Comparison of ENCODE assay signal across 19 cellular contexts in the genomic region with DNA sequence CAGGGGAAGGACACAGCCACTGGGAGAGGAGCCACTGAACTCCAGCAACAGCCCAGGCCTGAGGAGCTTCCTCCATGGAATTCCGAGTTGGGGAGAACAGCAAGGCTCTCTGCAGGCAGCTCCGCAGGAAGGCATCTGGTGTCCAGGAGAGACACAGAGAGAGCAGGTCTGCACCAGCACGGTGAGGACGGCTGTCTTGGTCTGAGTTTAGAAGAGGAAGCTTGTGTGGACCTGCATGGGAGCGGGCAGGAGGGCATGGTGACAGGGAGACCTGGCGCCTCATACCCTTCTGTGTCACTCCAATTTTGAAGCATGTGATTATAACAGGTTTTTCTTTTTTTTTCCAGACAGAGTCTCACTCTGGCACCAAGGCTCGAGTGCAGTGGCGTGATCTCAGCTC. TPM values are rescaled to one million over a fixed set of nuclear protein-coding genes. Genes with fewer than 3 reads are reported as not detected.
A peak's percentile ranks its signal among the peaks of the same experiment; 100 is the strongest.
DNase-seq lines count a peak whose midpoint lies in the region; ATAC-seq and TF ChIP-seq lines count a peak whose summit lies in the region.
"Had no signal": no experiment of that assay in that cellular context is flagged by ENCODE, and none has a peak within 500 bp of the region (broad histone marks: within the 10 kb centered on the region; RNA-seq: fewer than 3 reads in every experiment).

No MANE protein-coding gene starts in this region.

- peak overlapping the region; percentile 92 for H3K27ac ChIP-seq in BLaER1

- H3K27me3 ChIP-seq in BLaER1 (no peaks in the 10 kb centered on the region), Loucy (ENCODE audit: insufficient read depth, low read length, poor library complexity, severe bottlenecking) (no peaks in the 10 kb centered on the region)

- POLR2A ChIA-PET in activated CD4-positive, alpha-beta memory T cell treated with anti-CD3 and anti-CD28 coated beads, Interleukin-2, amount 10 ng/mL, durations not matched to agents 7 days and 5 days (lab: Charles Lee), result interaction anchor here (1.9 kb wide), 1 partner anchor 196 kb away, joined by 5 read pairs; no protein-coding TSS in a partner anchor
- POLR2A ChIA-PET in activated CD4-positive, alpha-beta memory T cell treated with anti-CD3 and anti-CD28 coated beads for 36 hours (lab: Charles Lee), result interaction anchor here (0.5 kb wide), 1 partner anchor 416 kb away, joined by 3 read pairs; no protein-coding TSS in a partner anchor

- no peak overlapping the region for H3K4me3 Mint-ChIP-seq in activated CD4-positive, alpha-beta memory T cell treated with anti-CD3 and anti-CD28 coated beads, Interleukin-2, amount 10 ng/mL, durations not matched to agents 7 days and 5 days
- H3K4me3 Mint-ChIP-seq in activated CD4-positive, alpha-beta memory T cell treated with anti-CD3 and anti-CD28 coated beads for 36 hours, result no peak overlapping the region
- H3K4me3 Mint-ChIP-seq in glutamatergic neuron (ENCODE audit: unreplicated experiment), result no peak overlapping the region

- no peak overlapping the region for H3K9ac ChIP-seq in BLaER1
- peak overlapping the region; percentile 12 for H3K9ac ChIP-seq in Loucy (ENCODE audit: low read depth, low read length, poor library complexity, severe bottlenecking)

- CTCF ChIA-PET in activated CD4-positive, alpha-beta memory T cell treated with anti-CD3 and anti-CD28 coated beads, Interleukin-2, amount 10 ng/mL, durations not matched to agents 7 days and 5 days (lab: Charles Lee), result no interaction called here
- CTCF ChIA-PET in activated CD4-positive, alpha-beta memory T cell treated with anti-CD3 and anti-CD28 coated beads for 36 hours (lab: Charles Lee), result interaction anchor here (0.8 to 1.0 kb wide), 2 partner anchors 36 to 196 kb away, joined by 4 read pairs; no protein-coding TSS in a partner anchor

- H3F3A ChIP-seq in Loucy (ENCODE audit: low read depth), result 0 out of 2 replicates have a peak, but pooled peaks cover 5% of the 10 kb centered on the region

- no peak overlapping the region for H3K4me3 ChIP-seq in BLaER1
- H3K4me3 ChIP-seq in Loucy (ENCODE audit: low read length, poor library complexity, severe bottlenecking), result no peak overlapping the region

- no peak overlapping the region for H2AFZ ChIP-seq in Loucy (ENCODE audit: low read length)

- no peaks in the 10 kb centered on the region for H3K27me3 Mint-ChIP-seq in activated CD4-positive, alpha-beta memory T cell treated with anti-CD3 and anti-CD28 coated beads, Interleukin-2, amount 10 ng/mL, durations not matched to agents 7 days and 5 days
- no peaks in the 10 kb centered on the region for H3K27me3 Mint-ChIP-seq in activated CD4-positive, alpha-beta memory T cell treated with anti-CD3 and anti-CD28 coated beads for 36 hours
- H3K27me3 Mint-ChIP-seq in glutamatergic neuron (ENCODE audit: unreplicated experiment), result peaks cover 10% of the 10 kb centered on the region

- no peak for ATAC-seq in GM21423 (IDR thresholded peaks at IDR 0.05; ENCODE audit: unreplicated experiment)
- ATAC-seq: PC-3 had no signal

- TF ChIP-seq CTCF in Loucy (conservative IDR thresholded peaks at IDR 0.05; ENCODE audit: low read length) (no peak), glutamatergic neuron (IDR thresholded peaks at IDR 0.05; ENCODE audit: partially characterized antibody, unreplicated experiment) (no peak)

- H3K4me2 ChIP-seq in BLaER1, result peak overlapping the region; percentile 95; the same call in 1 of the 2 replicates
- no peak overlapping the region for H3K4me2 ChIP-seq in Loucy (ENCODE audit: low read depth, low read length, poor library complexity, severe bottlenecking)

- H3K79me2 ChIP-seq in Loucy (ENCODE audit: insufficient read depth, low read length), result peaks cover 79% of the 10 kb centered on the region

- H3K9me3 Mint-ChIP-seq in activated CD4-positive, alpha-beta memory T cell treated with anti-CD3 and anti-CD28 coated beads, Interleukin-2, amount 10 ng/mL, durations not matched to agents 7 days and 5 days, result no peaks in the 10 kb centered on the region
- no peaks in the 10 kb centered on the region for H3K9me3 Mint-ChIP-seq in activated CD4-positive, alpha-beta memory T cell treated with anti-CD3 and anti-CD28 coated beads for 36 hours
- peaks cover 2% of the 10 kb centered on the region for H3K9me3 Mint-ChIP-seq in glutamatergic neuron (ENCODE audit: unreplicated experiment)

- H3K9me3 ChIP-seq in BLaER1 (no peaks in the 10 kb centered on the region), Loucy (ENCODE audit: insufficient read depth, low read depth, low read length) (no peaks in the 10 kb centered on the region)
- H3K9me3 ChIP-seq: Caco-2 had no signal

- H3K4me1 Mint-ChIP-seq in activated CD4-positive, alpha-beta memory T cell treated with anti-CD3 and anti-CD28 coated beads, Interleukin-2, amount 10 ng/mL, durations not matched to agents 7 days and 5 days, result peaks cover 78% of the 10 kb centered on the region
- peaks cover 64% of the 10 kb centered on the region for H3K4me1 Mint-ChIP-seq in activated CD4-positive, alpha-beta memory T cell treated with anti-CD3 and anti-CD28 coated beads for 36 hours (ENCODE audit: low read depth)
- H3K4me1 Mint-ChIP-seq in glutamatergic neuron (ENCODE audit: low read depth, unreplicated experiment), result peaks cover 21% of the 10 kb centered on the region

- intact Hi-C loops in activated CD4-positive, alpha-beta memory T cell treated with anti-CD3 and anti-CD28 coated beads for 36 hours (cut with micrococcal nuclease), result no loop called here

- H3K36me3 Mint-ChIP-seq in activated CD4-positive, alpha-beta memory T cell treated with anti-CD3 and anti-CD28 coated beads, Interleukin-2, amount 10 ng/mL, durations not matched to agents 7 days and 5 days (ENCODE audit: low read depth), result peaks cover 61% of the 10 kb centered on the region
- H3K36me3 Mint-ChIP-seq in activated CD4-positive, alpha-beta memory T cell treated with anti-CD3 and anti-CD28 coated beads for 36 hours, result peaks cover 23% of the 10 kb centered on the region
- no peaks in the 10 kb centered on the region for H3K36me3 Mint-ChIP-seq in glutamatergic neuron (ENCODE audit: unreplicated experiment)

- H3K36me3 ChIP-seq in BLaER1 (peaks cover 39% of the 10 kb centered on the region), Loucy (ENCODE audit: insufficient read depth, low read length) (no peaks in the 10 kb centered on the region)

- H3K27ac Mint-ChIP-seq in activated CD4-positive, alpha-beta memory T cell treated with anti-CD3 and anti-CD28 coated beads, Interleukin-2, amount 10 ng/mL, durations not matched to agents 7 days and 5 days, result peak overlapping the region; percentile 83
- H3K27ac Mint-ChIP-seq in activated CD4-positive, alpha-beta memory T cell treated with anti-CD3 and anti-CD28 coated beads for 36 hours, result no peak overlapping the region
- peak overlapping the region; percentile 38 for H3K27ac Mint-ChIP-seq in glutamatergic neuron (ENCODE audit: unreplicated experiment)

- H3K9me2 ChIP-seq in Loucy (replicated peaks; ENCODE audit: low read depth, low read length), result no peaks in the 10 kb centered on the region

- peaks cover 32% of the 10 kb centered on the region for H4K20me1 ChIP-seq in BLaER1
- no peaks in the 10 kb centered on the region for H4K20me1 ChIP-seq in Loucy (ENCODE audit: insufficient read depth, low read length, poor library complexity, severe bottlenecking)

- no peak for DNase-seq in activated CD4-positive, alpha-beta memory T cell treated with anti-CD3 and anti-CD28 coated beads, Interleukin-2, amount 10 ng/mL, durations not matched to agents 7 days and 5 days
- no peak for DNase-seq in activated CD4-positive, alpha-beta memory T cell treated with anti-CD3 and anti-CD28 coated beads for 36 hours
- DNase-seq in glutamatergic neuron (no peak), NCI-H510A treated with DMSO at 0.1 percent for 48 hours (lab: John Stamatoyannopoulos, UW) (no peak), NCI-H774 (lab: John Stamatoyannopoulos, UW) (no peak)
- DNase-seq: C1 segment of cervical spinal cord, Caco-2, DMS153, GOT3, KBM-7, NCI-H1436, NCI-H2029 treated with DMSO at 0.1 percent for 48 hours, NCI-H2171 treated with DMSO at 0.1 percent for 48 hours, NCI-H446 treated with DMSO at 0.1 percent for 48 hours, NCI-H82, PC-3 had no signal

- H3K4me1 ChIP-seq in BLaER1, result peaks cover 81% of the 10 kb centered on the region
- H3K4me1 ChIP-seq in Loucy (ENCODE audit: insufficient read depth, low read length, poor library complexity, severe bottlenecking), result peaks cover 24% of the 10 kb centered on the region

RNA-seq across cellular contexts. Expression of a gene that starts 6.4 kb away (rescaled TPM):
- 100 to 1,000 TPM; 112 to 114 TPM for total RNA-seq in activated CD4-positive, alpha-beta memory T cell treated with anti-CD3 and anti-CD28 coated beads, Interleukin-2, amount 10 ng/mL, durations not matched to agents 7 days and 5 days
- total RNA-seq in activated CD4-positive, alpha-beta memory T cell treated with anti-CD3 and anti-CD28 coated beads for 36 hours, result 10 to 100 TPM; 60.7 to 60.9 TPM
- 92.4 TPM for total RNA-seq in glutamatergic neuron (ENCODE audit: unreplicated experiment)

RNA-seq across cellular contexts. Expression of a gene that starts 49.6 kb away (rescaled TPM):
- total RNA-seq in activated CD4-positive, alpha-beta memory T cell treated with anti-CD3 and anti-CD28 coated beads, Interleukin-2, amount 10 ng/mL, durations not matched to agents 7 days and 5 days, result 10 to 100 TPM; 27.8 to 33.5 TPM
- 10 to 100 TPM; 49.8 to 55.9 TPM for total RNA-seq in activated CD4-positive, alpha-beta memory T cell treated with anti-CD3 and anti-CD28 coated beads for 36 hours
- total RNA-seq in glutamatergic neuron (ENCODE audit: unreplicated experiment), result 31.5 TPM

RNA-seq across cellular contexts. Expression of a gene that starts 49.9 kb away (rescaled TPM):
- 10 to 100 TPM; 55.0 to 55.4 TPM for total RNA-seq in activated CD4-positive, alpha-beta memory T cell treated with anti-CD3 and anti-CD28 coated beads, Interleukin-2, amount 10 ng/mL, durations not matched to agents 7 days and 5 days
- total RNA-seq in activated CD4-positive, alpha-beta memory T cell treated with anti-CD3 and anti-CD28 coated beads for 36 hours, result 10 to 100 TPM; 20.0 to 24.6 TPM
- 85.7 TPM for total RNA-seq in glutamatergic neuron (ENCODE audit: unreplicated experiment)
